Comparison of ENCODE assay signal across 8 cellular contexts in genomic region chr1:155134858-155135415, GRCh38. TPM values are rescaled to one million over a fixed set of nuclear protein-coding genes. Genes with fewer than 3 reads are reported as not detected.
A peak's percentile ranks its signal among the peaks of the same experiment; 100 is the strongest.
DNase-seq lines count a peak whose midpoint lies in the region; ATAC-seq and TF ChIP-seq lines count a peak whose summit lies in the region.

No MANE protein-coding gene starts in this region.

- DNase-seq in AG04449 (ENCODE audit: low read depth, low spot score) (peak; percentile 67), NCI-H345 (lab: John Stamatoyannopoulos, UW) (peak; percentile 80), lung microvascular endothelial cell (ENCODE audit: low read depth in 2 of 2) (peak; percentile 97 to 98)
- peak; percentile 81 for DNase-seq in activated CD4-positive, alpha-beta T cell treated with anti-CD3 and anti-CD28 coated beads, Interleukin-2, amount 10 ng/mL, durations not matched to agents 24 days and 14 days
- DNase-seq in effector CD4-positive, alpha-beta T cell, result peak; percentile 20
- peak; percentile 68 to 78 (median 75) for DNase-seq in stimulated activated CD4-positive, alpha-beta T cell treated with anti-CD3 and anti-CD28 coated beads, TNF-alpha, amount 100 ng/mL, for 48 hours (ENCODE audit: low read depth in 3 of 3)

- H3K4me3 Mint-ChIP-seq in activated CD4-positive, alpha-beta T cell treated with anti-CD3 and anti-CD28 coated beads, Interleukin-2, amount 10 ng/mL, durations not matched to agents 24 days and 14 days, result peak overlapping the region; percentile 98

- CTCF ChIA-PET in AG04449 (lab: Yijun Ruan, JAX), result interaction anchor here (0.8 to 4.9 kb wide), 8 partner anchors 33 to 136 kb away, joined by 3 to 35 read pairs (median 8); partner anchors contain the start of gene KRTCAP2

- H3K27ac Mint-ChIP-seq in activated CD4-positive, alpha-beta T cell treated with anti-CD3 and anti-CD28 coated beads, Interleukin-2, amount 10 ng/mL, durations not matched to agents 24 days and 14 days, result peak overlapping the region; percentile 98

- peaks cover 41% of the 10 kb centered on the region for H3K4me1 Mint-ChIP-seq in activated CD4-positive, alpha-beta T cell treated with anti-CD3 and anti-CD28 coated beads, Interleukin-2, amount 10 ng/mL, durations not matched to agents 24 days and 14 days

- no peak for TF ChIP-seq CTCF in AG04449 (IDR thresholded peaks at IDR 0.05; ENCODE audit: insufficient read depth, low read length, missing control alignments)

- peaks cover 9% of the 10 kb centered on the region for H3K27me3 Mint-ChIP-seq in activated CD4-positive, alpha-beta T cell treated with anti-CD3 and anti-CD28 coated beads, Interleukin-2, amount 10 ng/mL, durations not matched to agents 24 days and 14 days

- peaks cover 28% of the 10 kb centered on the region for H3K36me3 Mint-ChIP-seq in activated CD4-positive, alpha-beta T cell treated with anti-CD3 and anti-CD28 coated beads, Interleukin-2, amount 10 ng/mL, durations not matched to agents 24 days and 14 days (ENCODE audit: low read depth)

- H3K4me3 ChIP-seq in AG04449 (ENCODE audit: low read depth, low read length), result peak overlapping the region; percentile 94

- ATAC-seq in GM21528 (IDR thresholded peaks at IDR 0.05; ENCODE audit: low FRiP score, unreplicated experiment) (peak; percentile 20), GM21786 (IDR thresholded peaks at IDR 0.05; ENCODE audit: unreplicated experiment) (no peak)

- no peaks in the 10 kb centered on the region for H3K9me3 Mint-ChIP-seq in activated CD4-positive, alpha-beta T cell treated with anti-CD3 and anti-CD28 coated beads, Interleukin-2, amount 10 ng/mL, durations not matched to agents 24 days and 14 days

- intact Hi-C loops in activated CD4-positive, alpha-beta T cell treated with anti-CD3 and anti-CD28 coated beads, Interleukin-2, amount 10 ng/mL, durations not matched to agents 24 days and 14 days (cut with micrococcal nuclease), result loop anchor here (1.0 to 5.0 kb wide), 4 partner anchors 8 to 153 kb away; partner anchors contain the start of genes EFNA1, FLAD1 and ZBTB7B

- POLR2A ChIA-PET in AG04449 (lab: Yijun Ruan, JAX), result interaction anchor here (1.5 kb wide), 1 partner anchor 38 kb away, joined by 6 read pairs; the partner anchor contains the start of gene KRTCAP2

RNA-seq across cellular contexts. Expression of gene SLC50A1, which starts 0.7 kb away (rescaled TPM):
- total RNA-seq in activated CD4-positive, alpha-beta T cell treated with anti-CD3 and anti-CD28 coated beads, Interleukin-2, amount 10 ng/mL, durations not matched to agents 24 days and 14 days, result 46.2 and 46.3 TPM in 2 replicates
- total RNA-seq in lung microvascular endothelial cell, result 36.9 and 41.8 TPM in 2 replicates

RNA-seq across cellular contexts. Expression of gene DPM3, which starts 5.4 kb away (rescaled TPM):
- total RNA-seq in activated CD4-positive, alpha-beta T cell treated with anti-CD3 and anti-CD28 coated beads, Interleukin-2, amount 10 ng/mL, durations not matched to agents 24 days and 14 days, result 34.5 and 37.2 TPM in 2 replicates
- total RNA-seq in lung microvascular endothelial cell, result 25.5 and 34.9 TPM in 2 replicates

RNA-seq across cellular contexts. Expression of gene EFNA1, which starts 7.3 kb away (rescaled TPM):
- 0.24 TPM in 1 of 2 replicates, not detected in the other for total RNA-seq in activated CD4-positive, alpha-beta T cell treated with anti-CD3 and anti-CD28 coated beads, Interleukin-2, amount 10 ng/mL, durations not matched to agents 24 days and 14 days
- total RNA-seq in lung microvascular endothelial cell, result 127 and 129 TPM in 2 replicates

RNA-seq across cellular contexts. Expression of gene KRTCAP2, which starts 38.2 kb away (rescaled TPM):
- 244 and 245 TPM in 2 replicates for total RNA-seq in activated CD4-positive, alpha-beta T cell treated with anti-CD3 and anti-CD28 coated beads, Interleukin-2, amount 10 ng/mL, durations not matched to agents 24 days and 14 days
- total RNA-seq in lung microvascular endothelial cell, result 169 and 232 TPM in 2 replicates

RNA-seq across cellular contexts. Expression of gene TRIM46, which starts 38.7 kb away (rescaled TPM):
- 9.4 and 10.7 TPM in 2 replicates for total RNA-seq in activated CD4-positive, alpha-beta T cell treated with anti-CD3 and anti-CD28 coated beads, Interleukin-2, amount 10 ng/mL, durations not matched to agents 24 days and 14 days
- total RNA-seq in lung microvascular endothelial cell, result 1.2 and 2.4 TPM in 2 replicates

Comparison
In these comparisons a context has a peak if more than half of its experiments do, and no peak if none do; other contexts are left out.
1. DNase-seq: peak in every context shown above with its lines; median percentile 98 in lung microvascular endothelial cell; 81 in activated CD4-positive, alpha-beta T cell treated with anti-CD3 and anti-CD28 coated beads, Interleukin-2, amount 10 ng/mL, durations not matched to agents 24 days and 14 days; 80 in NCI-H345; 75 in stimulated activated CD4-positive, alpha-beta T cell treated with anti-CD3 and anti-CD28 coated beads, TNF-alpha, amount 100 ng/mL, for 48 hours; 67 in AG04449; 20 in effector CD4-positive, alpha-beta T cell.
2. RNA of gene EFNA1, which starts 7.3 kb away (total RNA-seq): 127 to 129 TPM in lung microvascular endothelial cell; 0.24 TPM in activated CD4-positive, alpha-beta T cell treated with anti-CD3 and anti-CD28 coated beads, Interleukin-2, amount 10 ng/mL, durations not matched to agents 24 days and 14 days; every median in the first group is over 100 times any median in the second.